29 cellular contexts compared by ENCODE assay signal in genomic region chr1:17599301-17600300, GRCh38.
DNase-seq lines count a peak whose midpoint lies in the region; ATAC-seq and TF ChIP-seq lines count a peak whose summit lies in the region.
"Had no signal": no experiment of that assay in that cellular context is flagged by ENCODE, and none has a peak within 500 bp of the region (broad histone marks: within the 10 kb centered on the region; RNA-seq: fewer than 3 reads in every experiment).

No MANE protein-coding gene starts in this region.

- no peaks in the 10 kb centered on the region for H3K9me2 ChIP-seq in PC-3 (replicated peaks; ENCODE audit: low read length)

- no peaks in the 10 kb centered on the region for H4K20me1 ChIP-seq in PC-3 (ENCODE audit: low read length)

- H3K4me2 ChIP-seq in PC-3 (ENCODE audit: low read length): no peak overlapping the region

- H3K9me3 ChIP-seq in colonic mucosa (no peaks in the 10 kb centered on the region), skeletal muscle tissue (ENCODE audit: control insufficient read depth in 3 of 3, low read length in 3 of 3) (no peaks in the 10 kb centered on the region), PC-3 (ENCODE audit: low read length) (no peaks in the 10 kb centered on the region)
- H3K9me3 ChIP-seq: Peyer's patch, SJCRH30 had no signal

- H3K27ac ChIP-seq in colonic mucosa (peak overlapping the region; percentile 20), skeletal muscle tissue (ENCODE audit: low read depth, low read length) (no peak overlapping the region), PC-3 (ENCODE audit: low read length) (no peak overlapping the region)
- H3K27ac ChIP-seq: brain microvascular endothelial cell, SJCRH30, WERI-Rb-1 had no signal

- intact Hi-C loops in colonic mucosa (cut with DNase I): loop anchor here (5.0 kb wide), 1 partner anchor 77 kb away; no protein-coding TSS in a partner anchor
- intact Hi-C loops in PC-3 (cut with micrococcal nuclease): no loop called here

- H3K4me1 ChIP-seq in colonic mucosa: peaks cover 23% of the 10 kb centered on the region
- peaks cover 12 to 19% (median 19%) of the 10 kb centered on the region in 3 donors for H3K4me1 ChIP-seq in skeletal muscle tissue (ENCODE audit: control insufficient read depth in 3 of 3, insufficient read depth in 3 of 3, low read length in 3 of 3)
- no peaks in the 10 kb centered on the region for H3K4me1 ChIP-seq in PC-3 (ENCODE audit: insufficient read depth, low read length)

- DNase-seq in G401 (ENCODE audit: low spot score): peak; percentile 93
- no peak for DNase-seq in colonic mucosa
- DNase-seq in left lobe of liver (ENCODE audit: low spot score): no peak
- no peak for DNase-seq in NCI-H1694 treated with DMSO at 0.1 percent for 48 hours (lab: John Stamatoyannopoulos, UW)
- no peak for DNase-seq in PC-3
- DNase-seq: ACHN; activated CD4-positive, alpha-beta T cell treated with anti-CD3 and anti-CD28 coated beads for 4 hours; activated CD8-positive, alpha-beta memory T cell treated with anti-CD3 and anti-CD28 coated beads for 24 hours; activated T-cell treated with anti-CD3 and anti-CD28 coated beads for 4 hours; amniotic stem cell; brain microvascular endothelial cell; DMS153; effector CD4-positive, alpha-beta T cell; H7; Kasumi-1; midbrain; naive thymus-derived CD8-positive, alpha-beta T cell; NCI-H1417; NCI-H2081 treated with DMSO at 0.1 percent for 48 hours; NCI-H2227 treated with DMSO at 0.1 percent for 48 hours; Peyer's patch; SJCRH30; stimulated activated naive CD8-positive, alpha-beta T cell treated with anti-CD3 and anti-CD28 coated beads, Interleukin-15, Interleukin-2, amounts not matched to agents 100 U/mL and 50 U/mL, for 24 hours; T1000; WERI-Rb-1 had no signal

- no peaks in the 10 kb centered on the region for H3K27me3 ChIP-seq in colonic mucosa
- H3K27me3 ChIP-seq in skeletal muscle tissue (ENCODE audit: control insufficient read depth in 3 of 3, insufficient read depth in 3 of 3, low read length in 3 of 3): no peaks in the 10 kb centered on the region
- H3K27me3 ChIP-seq in PC-3 (ENCODE audit: low read length): no peaks in the 10 kb centered on the region
- H3K27me3 ChIP-seq: brain microvascular endothelial cell, Peyer's patch, SJCRH30 had no signal

- H3K79me2 ChIP-seq in PC-3 (ENCODE audit: low read length): no peaks in the 10 kb centered on the region

- CTCF ChIA-PET in PC-3 (lab: Charles Lee): no interaction called here

- POLR2A ChIA-PET in PC-3 (lab: Charles Lee; ENCODE audit: unreplicated experiment): no interaction called here

- H3K4me3 ChIP-seq in colonic mucosa (no peak overlapping the region), skeletal muscle tissue (ENCODE audit: low read length in 3 of 3) (peak overlapping the region in 1 of 3 donors; percentile 22), PC-3 (ENCODE audit: low read length) (no peak overlapping the region)
- H3K4me3 ChIP-seq: GM12878, Peyer's patch, SJCRH30 had no signal

- H3K36me3 ChIP-seq in colonic mucosa (no peaks in the 10 kb centered on the region), skeletal muscle tissue (ENCODE audit: control insufficient read depth in 3 of 3, insufficient read depth in 3 of 3, low read length in 3 of 3) (peaks cover 0 to 4% (median 2%) of the 10 kb centered on the region in 3 donors), PC-3 (ENCODE audit: low read depth, low read length) (no peaks in the 10 kb centered on the region)
- H3K36me3 ChIP-seq: brain microvascular endothelial cell, Peyer's patch, SJCRH30 had no signal

- in situ Hi-C loops in G401 (cut with HindIII; ENCODE audit: low sequenced_read_pairs): loop anchor here (5.0 to 10.0 kb wide), 2 partner anchors 52 to 105 kb away; no protein-coding TSS in a partner anchor

- H3K9ac ChIP-seq in colonic mucosa (ENCODE audit: low read depth in 2 of 2, low read length in 2 of 2) (peak overlapping the region in 1 of 2 donors; percentile 67), skeletal muscle tissue (ENCODE audit: low read depth in 1 of 3, low read length in 3 of 3) (peak overlapping the region in 2 of 3 donors; percentile 21 to 61), PC-3 (ENCODE audit: low read length) (no peak overlapping the region)

- H3F3A ChIP-seq in PC-3 (ENCODE audit: low read length, unreplicated experiment): no peaks in the 10 kb centered on the region

- TF ChIP-seq CTCF in colonic mucosa (IDR thresholded peaks at IDR 0.05): no peak
- TF ChIP-seq CTCF in PC-3 (conservative IDR thresholded peaks at IDR 0.05; ENCODE audit: low read depth, low read length): no peak

- BruUV-seq in PC-3 (replicated peaks; lab: Mats Ljungman, UMichigan): no TSS peak

- H2AFZ ChIP-seq in PC-3 (ENCODE audit: low read length): no peak overlapping the region

- ATAC-seq in left lobe of liver: peak; percentile 5
- no peak for ATAC-seq in HG03520 (IDR thresholded peaks at IDR 0.05; ENCODE audit: unreplicated experiment)
- no peak for ATAC-seq in GM18517 (IDR thresholded peaks at IDR 0.05; ENCODE audit: unreplicated experiment)
- no peak for ATAC-seq in PC-3
- ATAC-seq: GM12878; naive thymus-derived CD8-positive, alpha-beta T cell; stimulated activated naive CD8-positive, alpha-beta T cell treated with anti-CD3 and anti-CD28 coated beads, Interleukin-15, Interleukin-2, amounts not matched to agents 100 U/mL and 50 U/mL, for 24 hours had no signal
